In the genomic region with DNA sequence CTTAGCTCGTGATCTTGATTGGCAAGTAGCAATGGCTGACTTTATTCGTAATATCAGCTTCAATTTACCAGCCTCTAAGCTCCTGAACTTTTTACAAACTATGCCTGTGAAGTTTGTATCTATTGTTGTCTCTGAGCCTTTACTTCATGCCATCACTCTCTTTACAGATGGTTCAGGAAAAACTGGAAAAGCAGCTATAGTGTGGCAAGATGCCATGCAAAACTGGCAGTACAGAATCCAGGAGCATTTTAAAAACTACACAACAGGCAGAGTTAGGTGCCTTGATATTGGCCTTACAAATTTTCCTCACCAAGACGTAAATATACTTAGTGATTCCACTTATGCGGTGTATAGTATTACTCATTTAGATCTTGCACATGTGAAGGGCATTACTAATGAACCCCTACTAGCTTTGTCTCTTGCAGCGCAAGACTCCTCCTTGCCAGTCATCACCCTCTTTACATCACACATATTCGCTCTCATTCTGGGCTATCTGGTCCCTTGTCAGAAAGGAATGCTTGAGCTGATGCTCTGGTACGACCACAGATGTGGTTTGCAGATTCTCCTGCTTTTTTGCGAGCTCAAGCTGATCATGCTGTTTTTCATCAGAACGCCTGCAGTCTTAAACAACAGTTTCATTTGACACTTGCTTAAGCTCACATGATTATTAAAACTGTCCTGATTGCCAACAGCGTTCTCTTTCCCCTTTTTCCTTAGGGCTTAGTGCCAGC, we compare ENCODE assay signal across 22 cellular contexts. TPM values are rescaled to one million over a fixed set of nuclear protein-coding genes. Genes with fewer than 3 reads are reported as not detected.
DNase-seq lines count a peak whose midpoint lies in the region; ATAC-seq and TF ChIP-seq lines count a peak whose summit lies in the region.
"Had no signal": no experiment of that assay in that cellular context is flagged by ENCODE, and none has a peak within 500 bp of the region (broad histone marks: within the 10 kb centered on the region; RNA-seq: fewer than 3 reads in every experiment).

No MANE protein-coding gene starts in this region.

- in situ Hi-C loops in GM23248 (cut with MboI): loop anchor here (10.0 to 25.0 kb wide), 2 partner anchors 120 to 582 kb away; no protein-coding TSS in a partner anchor

- no peaks in the 10 kb centered on the region for H4K20me1 ChIP-seq in GM23248 (ENCODE audit: insufficient read depth)

- H3K36me3 Mint-ChIP-seq in mesothelial cell of epicardium: no peaks in the 10 kb centered on the region
- no peaks in the 10 kb centered on the region for H3K36me3 Mint-ChIP-seq in naive thymus-derived CD4-positive, alpha-beta T cell
- H3K36me3 Mint-ChIP-seq: memory B cell; stimulated activated effector memory CD8-positive, alpha-beta T cell treated with anti-CD3 and anti-CD28 coated beads, Interleukin-12 subunit alpha, Interleukin-12 subunit beta, amount 100 ng/mL, for 72 hours had no signal

- H3K4me1 ChIP-seq in GM23248 (ENCODE audit: insufficient read depth) (peaks cover 19% of the 10 kb centered on the region), endocrine pancreas (ENCODE audit: control insufficient read depth, insufficient read depth, low read length) (peaks cover 10% of the 10 kb centered on the region), aorta (ENCODE audit: control insufficient read depth in 1 of 2, insufficient read depth in 2 of 2, low read length in 2 of 2) (no peaks in the 10 kb centered on the region)
- peaks cover 0 to 8% of the 10 kb centered on the region in 2 donors for H3K4me1 ChIP-seq in naive thymus-derived CD4-positive, alpha-beta T cell (ENCODE audit: control insufficient read depth in 2 of 2, insufficient read depth in 2 of 2, low read length in 2 of 2)

- H3K4me3 ChIP-seq in GM23248 (0 out of 2 replicates have a peak overlapping the region, but pooled peaks have one; percentile 14), endocrine pancreas (ENCODE audit: control insufficient read depth, insufficient read depth, low read length) (peak overlapping the region; percentile 2), aorta (ENCODE audit: low read length in 2 of 2) (no peak overlapping the region)
- no peak overlapping the region for H3K4me3 ChIP-seq in naive thymus-derived CD4-positive, alpha-beta T cell (ENCODE audit: low read length)
- H3K4me3 ChIP-seq: MG63 had no signal

- H3K36me3 ChIP-seq in GM23248 (ENCODE audit: low read depth) (no peaks in the 10 kb centered on the region), endocrine pancreas (ENCODE audit: control insufficient read depth, insufficient read depth, low read length) (no peaks in the 10 kb centered on the region), aorta (ENCODE audit: control insufficient read depth in 1 of 2, insufficient read depth in 2 of 2, low read length in 1 of 2) (no peaks in the 10 kb centered on the region)
- H3K36me3 ChIP-seq in naive thymus-derived CD4-positive, alpha-beta T cell (ENCODE audit: control insufficient read depth in 2 of 3, insufficient read depth in 3 of 3, low read length in 3 of 3): no peaks in the 10 kb centered on the region
- H3K36me3 ChIP-seq: MG63 had no signal

- H3K9ac ChIP-seq in GM23248 (0 out of 2 replicates have a peak overlapping the region, but pooled peaks have one; percentile 20), endocrine pancreas (ENCODE audit: control insufficient read depth, insufficient read depth, low read length) (no peak overlapping the region)

- H3K9me3 ChIP-seq in GM23248 (ENCODE audit: low read depth): no peaks in the 10 kb centered on the region
- no peaks in the 10 kb centered on the region for H3K9me3 ChIP-seq in endocrine pancreas (ENCODE audit: control insufficient read depth, low read length)
- no peaks in the 10 kb centered on the region for H3K9me3 ChIP-seq in naive thymus-derived CD4-positive, alpha-beta T cell (ENCODE audit: control insufficient read depth in 2 of 3, low read length in 3 of 3)
- H3K9me3 ChIP-seq in aorta (ENCODE audit: control insufficient read depth, low read length): no peaks in the 10 kb centered on the region
- H3K9me3 ChIP-seq: MG63 had no signal

- H3K4me2 ChIP-seq in GM23248 (ENCODE audit: unreplicated experiment): peak overlapping the region; percentile 43

- peak overlapping the region; percentile 45 for H3K27ac Mint-ChIP-seq in mesothelial cell of epicardium
- no peak overlapping the region for H3K27ac Mint-ChIP-seq in naive thymus-derived CD4-positive, alpha-beta T cell
- H3K27ac Mint-ChIP-seq: memory B cell; nephron progenitor cell; stimulated activated effector memory CD8-positive, alpha-beta T cell treated with anti-CD3 and anti-CD28 coated beads, Interleukin-12 subunit alpha, Interleukin-12 subunit beta, amount 100 ng/mL, for 72 hours had no signal

- ATAC-seq in naive thymus-derived CD4-positive, alpha-beta T cell: no peak
- no peak for ATAC-seq in aorta (ENCODE audit: low FRiP score)
- ATAC-seq: stimulated activated effector memory CD8-positive, alpha-beta T cell treated with anti-CD3 and anti-CD28 coated beads, Interleukin-12 subunit alpha, Interleukin-12 subunit beta, amount 100 ng/mL, for 72 hours had no signal

- H3K4me1 Mint-ChIP-seq in mesothelial cell of epicardium: peaks cover 39% of the 10 kb centered on the region
- H3K4me1 Mint-ChIP-seq in naive thymus-derived CD4-positive, alpha-beta T cell: peaks cover 0 to 18% (median 10%) of the 10 kb centered on the region in 7 donors

- TF ChIP-seq CTCF in 22Rv1 (IDR thresholded peaks at IDR 0.05) (no peak), mesothelial cell of epicardium (IDR thresholded peaks at IDR 0.05; ENCODE audit: unreplicated experiment) (no peak)

- CTCF ChIA-PET in naive thymus-derived CD4-positive, alpha-beta T cell (lab: Charles Lee): interaction anchor here (0.5 to 2.9 kb wide), 11 partner anchors 14 to 790 kb away, joined by 3 to 20 read pairs (median 4); no protein-coding TSS in a partner anchor

- 19% methylated on average over 10 of the region's 10 CpGs for WGBS in GM23248 (ENCODE audit: low coverage in 1 of 2, low lambda C conversion rate in 2 of 2, missing lambda C conversion rate in 2 of 2), 2 experiments
- 82 to 85% methylated on average over 10 of the region's 10 CpGs for WGBS in aorta, 2 donors

- peak overlapping the region; percentile 51 for H3K27ac ChIP-seq in 22Rv1
- H3K27ac ChIP-seq in GM23248: peak overlapping the region; percentile 30
- no peak overlapping the region for H3K27ac ChIP-seq in naive thymus-derived CD4-positive, alpha-beta T cell (ENCODE audit: low read depth, low read length)
- no peak overlapping the region for H3K27ac ChIP-seq in aorta (ENCODE audit: low read depth in 1 of 2, low read length in 2 of 2)

- no peaks in the 10 kb centered on the region for H3K9me3 Mint-ChIP-seq in mesothelial cell of epicardium
- peaks cover 0 to 1% (median 0%) of the 10 kb centered on the region in 11 donors for H3K9me3 Mint-ChIP-seq in naive thymus-derived CD4-positive, alpha-beta T cell
- H3K9me3 Mint-ChIP-seq: memory B cell; nephron progenitor cell; stimulated activated effector memory CD8-positive, alpha-beta T cell treated with anti-CD3 and anti-CD28 coated beads, Interleukin-12 subunit alpha, Interleukin-12 subunit beta, amount 100 ng/mL, for 72 hours had no signal

- intact Hi-C loops in naive thymus-derived CD4-positive, alpha-beta T cell (cut with micrococcal nuclease): loop anchor here (5.0 to 10.0 kb wide), 6 partner anchors 200 to 822 kb away; a partner anchor contains a TSS
- intact Hi-C loops in aorta (cut with DNase I): loop anchor here (5.0 kb wide), 1 partner anchor 123 kb away; no protein-coding TSS in a partner anchor

- no peaks in the 10 kb centered on the region for H3K27me3 Mint-ChIP-seq in mesothelial cell of epicardium (ENCODE audit: low read depth)
- peaks cover 0 to 31% (median 6%) of the 10 kb centered on the region in 5 donors for H3K27me3 Mint-ChIP-seq in naive thymus-derived CD4-positive, alpha-beta T cell

- no peaks in the 10 kb centered on the region for H3K27me3 ChIP-seq in GM23248 (replicated peaks; ENCODE audit: insufficient read depth)
- no peaks in the 10 kb centered on the region for H3K27me3 ChIP-seq in endocrine pancreas (ENCODE audit: control insufficient read depth, insufficient read depth, low read length)
- no peaks in the 10 kb centered on the region for H3K27me3 ChIP-seq in naive thymus-derived CD4-positive, alpha-beta T cell (ENCODE audit: control insufficient read depth in 2 of 2, insufficient read depth in 2 of 2, low read length in 2 of 2)
- H3K27me3 ChIP-seq in aorta (ENCODE audit: control insufficient read depth in 1 of 2, insufficient read depth in 2 of 2, low read length in 1 of 2): no peaks in the 10 kb centered on the region
- H3K27me3 ChIP-seq: MG63 had no signal

- no peaks in the 10 kb centered on the region for H3K79me2 ChIP-seq in GM23248 (ENCODE audit: insufficient read depth)

- POLR2A ChIA-PET in naive thymus-derived CD4-positive, alpha-beta T cell (lab: Charles Lee): interaction anchor here (0.6 to 0.8 kb wide), 2 partner anchors 120 to 148 kb away, joined by 3 read pairs; no protein-coding TSS in a partner anchor

- H2AFZ ChIP-seq in GM23248: peak overlapping the region; percentile 42

- DNase-seq in GM23248 (peak; percentile 81), mesothelial cell of epicardium (ENCODE audit: low spot score in 2 of 2, unreplicated experiment in 2 of 2) (no peak), 8988T (no peak), dermis blood vessel endothelial cell (no peak), aorta (no peak)
- DNase-seq in naive thymus-derived CD4-positive, alpha-beta T cell: no peak
- DNase-seq: effector memory CD4-positive, alpha-beta T cell; MG63; NCI-H1930; nephron progenitor cell; SHP77; T-helper 2 cell; trophoblast cell had no signal

- no peak overlapping the region for H3K4me3 Mint-ChIP-seq in mesothelial cell of epicardium
- H3K4me3 Mint-ChIP-seq in naive thymus-derived CD4-positive, alpha-beta T cell: no peak overlapping the region
- H3K4me3 Mint-ChIP-seq: memory B cell; nephron progenitor cell; stimulated activated effector memory CD8-positive, alpha-beta T cell treated with anti-CD3 and anti-CD28 coated beads, Interleukin-12 subunit alpha, Interleukin-12 subunit beta, amount 100 ng/mL, for 72 hours had no signal

- no peaks in the 10 kb centered on the region for H3K9me2 ChIP-seq in GM23248 (ENCODE audit: insufficient read depth)

- peaks cover 23% of the 10 kb centered on the region for H3F3A ChIP-seq in GM23248 (ENCODE audit: insufficient read depth)

RNA-seq across cellular contexts. Expression of a gene that starts 36.3 kb away (rescaled TPM):
- total RNA-seq in GM23248 (2014; rRNA removed; shearing (Covaris generic)): not detected in 2 replicates
- polyA plus RNA-seq in GM23248 (2016; fragmentation: Nextera tagmentation; extraction: Ambion mirVana): not detected in 2 replicates
- total RNA-seq in mesothelial cell of epicardium: not detected in 3 replicates
- not detected for total RNA-seq in naive thymus-derived CD4-positive, alpha-beta T cell
- polyA plus RNA-seq in naive thymus-derived CD4-positive, alpha-beta T cell: not detected
- total RNA-seq in dermis blood vessel endothelial cell: not detected in 2 replicates
- total RNA-seq in aorta: under 1 TPM; 0.10 to 0.15 TPM
- 10 to 100 TPM in 1 of 2 donors, not detected in 1; 29.7 TPM for polyA plus RNA-seq in aorta
- total RNA-seq: activated CD8-positive, alpha-beta memory T cell treated with anti-CD3 and anti-CD28 coated beads for 36 hours; G401; glomerular endothelial cell; NCI-H460; posterior vena cava had no signal

RNA-seq across cellular contexts. Expression of a gene that starts 41.8 kb away (rescaled TPM):
- not detected in 2 replicates for total RNA-seq in GM23248 (2014; rRNA removed; shearing (Covaris generic))
- not detected in 2 replicates for polyA plus RNA-seq in GM23248 (2016; fragmentation: Nextera tagmentation; extraction: Ambion mirVana)
- total RNA-seq in mesothelial cell of epicardium: 0.07 TPM in 1 of 3 replicates, not detected in the others
- total RNA-seq in naive thymus-derived CD4-positive, alpha-beta T cell: not detected
- polyA plus RNA-seq in naive thymus-derived CD4-positive, alpha-beta T cell: not detected
- total RNA-seq in dermis blood vessel endothelial cell: not detected in 2 replicates
- total RNA-seq in aorta: under 1 TPM; 0.13 to 0.18 TPM
- 10 to 100 TPM in 1 of 2 donors, under 1 TPM in 1; 0.69 to 13.4 TPM for polyA plus RNA-seq in aorta
- total RNA-seq: activated CD8-positive, alpha-beta memory T cell treated with anti-CD3 and anti-CD28 coated beads for 36 hours; G401; glomerular endothelial cell; NCI-H460; posterior vena cava had no signal

Comparison
In these comparisons a context has a peak if more than half of its experiments do, and no peak if none do; other contexts are left out.
1. H3K27ac ChIP-seq: peak in 22Rv1 (single experiment) and GM23248 (single experiment); none in naive thymus-derived CD4-positive, alpha-beta T cell (single experiment) and aorta (0 of 2).
2. H3K4me3 ChIP-seq: peak in GM23248 (single experiment) and endocrine pancreas (single experiment); none in naive thymus-derived CD4-positive, alpha-beta T cell (single experiment) and aorta (0 of 2).